9 cellular contexts compared by ENCODE assay signal in the genomic region with DNA sequence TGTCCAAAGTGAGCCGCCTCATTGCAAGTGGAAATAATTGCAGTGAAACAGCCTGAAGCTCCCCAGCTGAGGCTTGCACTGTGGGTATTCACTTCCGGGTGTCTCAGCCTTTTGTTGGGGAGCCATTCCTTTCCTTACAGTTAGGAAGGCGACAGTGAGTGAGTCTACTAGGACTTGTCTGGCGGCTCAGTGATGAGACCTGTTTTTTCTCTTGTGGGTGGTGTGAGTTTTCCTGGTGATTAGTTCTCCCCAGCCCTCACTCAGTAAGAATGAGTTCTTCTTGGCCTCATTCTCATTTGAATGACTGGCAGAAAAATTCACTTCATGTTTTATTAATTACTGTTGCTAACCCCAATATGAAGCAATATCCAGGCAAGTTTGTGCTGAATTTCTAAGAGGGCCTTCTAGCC. TPM values are rescaled to one million over a fixed set of nuclear protein-coding genes. Genes with fewer than 3 reads are reported as not detected.
A peak's percentile ranks its signal among the peaks of the same experiment; 100 is the strongest.
DNase-seq lines count a peak whose midpoint lies in the region; ATAC-seq, FAIRE-seq and TF ChIP-seq lines count a peak whose summit lies in the region.
"Had no signal": no experiment of that assay in that cellular context is flagged by ENCODE, and none has a peak within 500 bp of the region (broad histone marks: within the 10 kb centered on the region; RNA-seq: fewer than 3 reads in every experiment).

No MANE protein-coding gene starts in this region.

- H4K91ac ChIP-seq in neuronal stem cell (ENCODE audit: low read depth, low read length, poor library complexity) = no peak overlapping the region

- H3K4me1 ChIP-seq in ES-I3 (ENCODE audit: insufficient read depth, low read length) = peaks cover 4% of the 10 kb centered on the region; the same call in 1 of the 2 replicates
- peaks cover 24% of the 10 kb centered on the region for H3K4me1 ChIP-seq in OCI-LY1 (ENCODE audit: insufficient read depth, low read length, severe bottlenecking)
- peaks cover 6% of the 10 kb centered on the region in 2 donors for H3K4me1 ChIP-seq in neuronal stem cell (ENCODE audit: control insufficient read depth in 2 of 2, insufficient read depth in 1 of 2, low read depth in 1 of 2, low read length in 2 of 2)

- H3K4me2 ChIP-seq in OCI-LY1 (ENCODE audit: low read length) = peak overlapping the region; percentile 99
- H3K4me2 ChIP-seq in neuronal stem cell (ENCODE audit: insufficient read depth, low read length, poor library complexity, severe bottlenecking) = peak overlapping the region; percentile 15

- peaks cover 30% of the 10 kb centered on the region for H3K79me2 ChIP-seq in OCI-LY1 (ENCODE audit: insufficient read depth, low read length)

- H2BK120ac ChIP-seq in neuronal stem cell (ENCODE audit: low read depth, low read length) = no peak overlapping the region

- H2AK5ac ChIP-seq in neuronal stem cell (ENCODE audit: low read depth, low read length) = no peak overlapping the region

- H3K23ac ChIP-seq in neuronal stem cell (ENCODE audit: low read depth, low read length, poor library complexity) = no peak overlapping the region

- H3K9ac ChIP-seq in ES-I3 (ENCODE audit: low read depth, low read length) (peak overlapping the region; percentile 100), OCI-LY1 (ENCODE audit: low read length) (peak overlapping the region; percentile 99), neuronal stem cell (ENCODE audit: low read depth, low read length, poor library complexity) (no peak overlapping the region)
- H3K9ac ChIP-seq: KMS-11 had no signal

- no CpG with 5 or more reads among the region's 4 CpGs for whole genome bisulfite sequencing in neuronal stem cell (ENCODE audit: extremely low coverage in 2 of 2, insufficient read length in 2 of 2, insufficient replicate concordance in 1 of 2), 2 donors

- H3K9me3 ChIP-seq in ES-I3 (ENCODE audit: control insufficient read depth, insufficient read depth, low read length) = no peaks in the 10 kb centered on the region
- no peaks in the 10 kb centered on the region for H3K9me3 ChIP-seq in OCI-LY1 (ENCODE audit: low read length)
- no peaks in the 10 kb centered on the region for H3K9me3 ChIP-seq in neuronal stem cell (replicated peaks in 1 of 2; ENCODE audit: control insufficient read depth in 2 of 2, insufficient read depth in 1 of 2, low read depth in 1 of 2, low read length in 2 of 2)

- H2BK12ac ChIP-seq in neuronal stem cell (ENCODE audit: low read length) = no peak overlapping the region

- peak overlapping the region; percentile 16 for H3K27ac ChIP-seq in OCI-LY1 (ENCODE audit: low read depth, low read length, poor library complexity, severe bottlenecking)
- peak overlapping the region; percentile 29 for H3K27ac ChIP-seq in neuronal stem cell (replicated peaks; ENCODE audit: low read length)
- H3K27ac ChIP-seq: KMS-11 had no signal

- H2AFZ ChIP-seq in OCI-LY1 (ENCODE audit: low read length) (no peak overlapping the region), neuronal stem cell (ENCODE audit: low read length) (no peak overlapping the region)

- no peak overlapping the region for H3K14ac ChIP-seq in neuronal stem cell (ENCODE audit: low read length)

- FAIRE-seq in bronchial epithelial cell (lab: Jason Lieb, UNC) = no peak

- H3K18ac ChIP-seq in neuronal stem cell (ENCODE audit: low read length) = no peak overlapping the region

- H3K27me3 ChIP-seq in OCI-LY1 (ENCODE audit: insufficient read depth, low read length) (no peaks in the 10 kb centered on the region), bronchial epithelial cell (ENCODE audit: control insufficient read depth, insufficient read depth, low read length) (no peaks in the 10 kb centered on the region), neuronal stem cell (ENCODE audit: control insufficient read depth in 3 of 3, insufficient read depth in 3 of 3, low read depth in 1 of 3, low read length in 3 of 3) (no peaks in the 10 kb centered on the region)

- TF ChIP-seq CTCF in OCI-LY1 (IDR thresholded peaks at IDR 0.05; ENCODE audit: low read length) (no peak), bronchial epithelial cell (IDR thresholded peaks at IDR 0.05; ENCODE audit: insufficient read depth, low read length, severe bottlenecking) (no peak)

- no peaks in the 10 kb centered on the region for H4K20me1 ChIP-seq in OCI-LY1 (ENCODE audit: insufficient read depth, low read length)

- DNase-seq in bronchial epithelial cell (ENCODE audit: low read depth) (peak; percentile 38), neuronal stem cell (ENCODE audit: low spot score) (no peak), NCI-H1417 treated with DMSO at 0.1 percent for 48 hours (lab: John Stamatoyannopoulos, UW) (no peak), occipital lobe (lab: John Stamatoyannopoulos, UW) (no peak), NCI-H345 (lab: John Stamatoyannopoulos, UW) (no peak)

- H2BK5ac ChIP-seq in neuronal stem cell (ENCODE audit: low read length) = no peak overlapping the region

- no peaks in the 10 kb centered on the region for H3K9me2 ChIP-seq in OCI-LY1 (ENCODE audit: low read depth, low read length)

- no peak for ATAC-seq in GM18520 (IDR thresholded peaks at IDR 0.05; ENCODE audit: unreplicated experiment)

- H4K8ac ChIP-seq in neuronal stem cell (ENCODE audit: low read depth, low read length) = no peak overlapping the region

- no peaks in the 10 kb centered on the region for H3F3A ChIP-seq in OCI-LY1 (ENCODE audit: insufficient read depth, low read length)

- H3K36me3 ChIP-seq in ES-I3 (ENCODE audit: insufficient read depth, low read length) (peaks cover 23% of the 10 kb centered on the region), OCI-LY1 (ENCODE audit: insufficient read depth, low read length) (peaks cover 50% of the 10 kb centered on the region), bronchial epithelial cell (ENCODE audit: control insufficient read depth, insufficient read depth, low read length) (peaks cover 15% of the 10 kb centered on the region), neuronal stem cell (replicated peaks in 1 of 2; ENCODE audit: control insufficient read depth in 2 of 2, insufficient read depth in 2 of 2, low read length in 2 of 2) (peaks cover 25 to 50% of the 10 kb centered on the region in 2 donors)

- peak overlapping the region; percentile 100 for H3K4me3 ChIP-seq in OCI-LY1 (ENCODE audit: low read depth, low read length, poor library complexity, severe bottlenecking)
- H3K4me3 ChIP-seq in bronchial epithelial cell (ENCODE audit: low read depth, low read length) = peak overlapping the region; percentile 21
- peak overlapping the region in 1 of 2 donors; percentile 98 for H3K4me3 ChIP-seq in neuronal stem cell (ENCODE audit: low read length in 2 of 2)

- H3K4ac ChIP-seq in neuronal stem cell (ENCODE audit: low read length) = no peak overlapping the region

- peaks cover 4% of the 10 kb centered on the region for H3K79me1 ChIP-seq in neuronal stem cell (ENCODE audit: low read depth, low read length)

- no peak overlapping the region for H2BK15ac ChIP-seq in neuronal stem cell (ENCODE audit: low read length)

RNA-seq across cellular contexts. Expression of a gene that starts 2.6 kb away (rescaled TPM):
- total RNA-seq in bronchial epithelial cell = 404 and 490 TPM in 2 replicates
- polyA plus RNA-seq in neuronal stem cell (2013, experiment 1 of 2) = 252 TPM
- polyA plus RNA-seq in neuronal stem cell (2013, experiment 2 of 2) = 248 TPM
- 109 TPM for total RNA-seq in occipital lobe

RNA-seq across cellular contexts. Expression of a gene that starts 17.2 kb away (rescaled TPM):
- total RNA-seq in bronchial epithelial cell = 30.9 and 34.2 TPM in 2 replicates
- polyA plus RNA-seq in neuronal stem cell (2013, experiment 1 of 2) = 57.3 TPM
- polyA plus RNA-seq in neuronal stem cell (2013, experiment 2 of 2) = 58.3 TPM
- total RNA-seq in occipital lobe = 38.7 TPM

RNA-seq across cellular contexts. Expression of a gene that starts 17.4 kb away (rescaled TPM):
- total RNA-seq in bronchial epithelial cell (31.9 and 37.6 TPM in 2 replicates), occipital lobe (21.2 TPM)
- polyA plus RNA-seq in neuronal stem cell (2013, experiment 1 of 2) = 23.5 TPM
- polyA plus RNA-seq in neuronal stem cell (2013, experiment 2 of 2) = 23.2 TPM

RNA-seq across cellular contexts. Expression of a gene that starts 27.4 kb away (rescaled TPM):
- total RNA-seq in bronchial epithelial cell (28.0 and 35.3 TPM in 2 replicates), occipital lobe (9.2 TPM)
- polyA plus RNA-seq in neuronal stem cell (2013, experiment 1 of 2) = 10.3 TPM
- polyA plus RNA-seq in neuronal stem cell (2013, experiment 2 of 2) = 9.5 TPM
